In genomic region chr10:76125900-76126299, GRCh38 we compare ENCODE assay signal across 15 cellular contexts.
DNase-seq lines count a peak whose midpoint lies in the region; FAIRE-seq and TF ChIP-seq lines count a peak whose summit lies in the region.
"Had no signal": no experiment of that assay in that cellular context is flagged by ENCODE, and none has a peak within 500 bp of the region (broad histone marks: within the 10 kb centered on the region; RNA-seq: fewer than 3 reads in every experiment).

No MANE protein-coding gene starts in this region.

- CTCF ChIA-PET in mammary epithelial cell (lab: Charles Lee; ENCODE audit: low non-redundant PET) (no interaction called here), MCF 10A (lab: Yijun Ruan, JAX) (no interaction called here)
- CTCF ChIA-PET in activated CD4-positive, alpha-beta T cell treated with anti-CD3 and anti-CD28 coated beads, Interleukin-2, amount 10 ng/mL, durations not matched to agents 7 days and 5 days (lab: Charles Lee): no interaction called here

- no TSS peak for BruUV-seq in mammary epithelial cell (replicated peaks; lab: Mats Ljungman, UMichigan)
- BruUV-seq in MCF 10A (replicated peaks; lab: Mats Ljungman, UMichigan): no TSS peak

- WGBS in mammary epithelial cell (ENCODE audit: low coverage, missing lambda C conversion rate): 30% methylated on average over 2 of the region's 2 CpGs

- DNase-seq in mammary epithelial cell: peak; percentile 20
- DNase-seq in MCF 10A (ENCODE audit: unreplicated experiment): no peak
- peak; percentile 59 for DNase-seq in bronchial epithelial cell (ENCODE audit: low read depth)
- DNase-seq in islet precursor cell: peak; percentile 77
- no peak for DNase-seq in cardiac septum (ENCODE audit: low spot score)
- DNase-seq in foreskin melanocyte: no peak
- no peak for DNase-seq in activated CD4-positive, CD25-positive, alpha-beta regulatory T cell treated with anti-CD3 and anti-CD28 coated beads, Interleukin-2, amount 50 U/mL, for 72 hours
- no peak for DNase-seq in activated CD4-positive, alpha-beta T cell treated with anti-CD3 and anti-CD28 coated beads, Interleukin-2, amount 10 ng/mL, durations not matched to agents 7 days and 5 days
- DNase-seq: AML-193; Caco-2; CD8-positive, alpha-beta memory T cell; DND-41; H7 had no signal

- no peaks in the 10 kb centered on the region for H3K9me3 ChIP-seq in mammary epithelial cell (replicated peaks; ENCODE audit: insufficient read depth, low read length)
- H3K9me3 ChIP-seq: BLaER1, Caco-2 had no signal

- H2AFZ ChIP-seq in mammary epithelial cell (ENCODE audit: low read depth, low read length): no peak overlapping the region

- no peak for FAIRE-seq in bronchial epithelial cell (lab: Jason Lieb, UNC)

- H3K36me3 ChIP-seq in mammary epithelial cell (ENCODE audit: insufficient read depth, low read length): no peaks in the 10 kb centered on the region
- H3K36me3 ChIP-seq in bronchial epithelial cell (ENCODE audit: control insufficient read depth, insufficient read depth, low read length): no peaks in the 10 kb centered on the region
- H3K36me3 ChIP-seq: BLaER1 had no signal

- in situ Hi-C loops in mammary epithelial cell (cut with MboI; ENCODE audit: low sequenced_read_pairs in 2 of 2): no loop called here

- intact Hi-C loops in mammary epithelial cell (cut with micrococcal nuclease) (no loop called here), MCF 10A (cut with micrococcal nuclease) (no loop called here), cardiac septum (cut with DNase I) (no loop called here)

- H3K27ac Mint-ChIP-seq in MCF 10A (ENCODE audit: low read depth, unreplicated experiment): no peak overlapping the region
- no peak overlapping the region for H3K27ac Mint-ChIP-seq in activated CD4-positive, alpha-beta T cell treated with anti-CD3 and anti-CD28 coated beads, Interleukin-2, amount 10 ng/mL, durations not matched to agents 7 days and 5 days
- H3K27ac Mint-ChIP-seq: CD8-positive, alpha-beta memory T cell had no signal

- no peaks in the 10 kb centered on the region for H4K20me1 ChIP-seq in mammary epithelial cell (ENCODE audit: insufficient read depth, low read length)
- H4K20me1 ChIP-seq: BLaER1 had no signal

- H3K4me2 ChIP-seq in mammary epithelial cell (ENCODE audit: insufficient read depth, low read depth, low read length): no peak overlapping the region
- H3K4me2 ChIP-seq: BLaER1 had no signal

- no peaks in the 10 kb centered on the region for H3K27me3 ChIP-seq in mammary epithelial cell (ENCODE audit: insufficient read depth, low read length)
- no peaks in the 10 kb centered on the region for H3K27me3 ChIP-seq in bronchial epithelial cell (ENCODE audit: control insufficient read depth, insufficient read depth, low read length)

- no peak overlapping the region for H3K27ac ChIP-seq in mammary epithelial cell (ENCODE audit: insufficient read depth, low read depth, low read length)
- H3K27ac ChIP-seq: 22Rv1, BLaER1 had no signal

- no peak overlapping the region for H3K4me3 ChIP-seq in mammary epithelial cell (replicated peaks in 1 of 3; ENCODE audit: insufficient read depth in 1 of 3, low read depth in 2 of 3, low read length in 3 of 3)
- H3K4me3 ChIP-seq in bronchial epithelial cell (ENCODE audit: low read depth, low read length): no peak overlapping the region
- H3K4me3 ChIP-seq: BLaER1 had no signal

- dilution Hi-C loops in mammary epithelial cell (cut with HindIII; ENCODE audit: low sequenced_read_pairs): no loop called here

- no peak overlapping the region for H3K9ac ChIP-seq in mammary epithelial cell (ENCODE audit: insufficient read depth, low read length)
- H3K9ac ChIP-seq: BLaER1 had no signal

- H3K4me1 ChIP-seq in mammary epithelial cell (ENCODE audit: insufficient read depth, low read length): peaks cover 19% of the 10 kb centered on the region

- POLR2A ChIA-PET in MCF 10A (lab: Yijun Ruan, JAX): no interaction called here
- POLR2A ChIA-PET in activated CD4-positive, alpha-beta T cell treated with anti-CD3 and anti-CD28 coated beads, Interleukin-2, amount 10 ng/mL, durations not matched to agents 7 days and 5 days (lab: Charles Lee): no interaction called here

- no peak for TF ChIP-seq CTCF in mammary epithelial cell (conservative IDR thresholded peaks at IDR 0.05 in 1 of 2, IDR thresholded peaks at IDR 0.05 in 1 of 2; ENCODE audit: extremely low read depth in 1 of 2, insufficient read depth in 1 of 2, low read depth in 1 of 2, low read length in 2 of 2)
- no peak for TF ChIP-seq CTCF in MCF 10A (IDR thresholded peaks at IDR 0.05; ENCODE audit: unreplicated experiment)
- no peak for TF ChIP-seq CTCF in bronchial epithelial cell (IDR thresholded peaks at IDR 0.05; ENCODE audit: insufficient read depth, low read length, severe bottlenecking)

- H3K4me1 Mint-ChIP-seq in MCF 10A (ENCODE audit: insufficient read depth, unreplicated experiment): no peaks in the 10 kb centered on the region
- H3K4me1 Mint-ChIP-seq in activated CD4-positive, alpha-beta T cell treated with anti-CD3 and anti-CD28 coated beads, Interleukin-2, amount 10 ng/mL, durations not matched to agents 7 days and 5 days: no peaks in the 10 kb centered on the region
- H3K4me1 Mint-ChIP-seq: CD8-positive, alpha-beta memory T cell had no signal

- H3K79me2 ChIP-seq in mammary epithelial cell (ENCODE audit: insufficient read depth, low read length): no peaks in the 10 kb centered on the region

- no peaks in the 10 kb centered on the region for H3K36me3 Mint-ChIP-seq in MCF 10A (ENCODE audit: insufficient read depth, unreplicated experiment)
- H3K36me3 Mint-ChIP-seq in activated CD4-positive, alpha-beta T cell treated with anti-CD3 and anti-CD28 coated beads, Interleukin-2, amount 10 ng/mL, durations not matched to agents 7 days and 5 days (ENCODE audit: low read depth): no peaks in the 10 kb centered on the region
- H3K36me3 Mint-ChIP-seq: CD8-positive, alpha-beta memory T cell had no signal

- peaks cover 32% of the 10 kb centered on the region for H3K27me3 Mint-ChIP-seq in MCF 10A (ENCODE audit: insufficient read depth, unreplicated experiment)
- H3K27me3 Mint-ChIP-seq in activated CD4-positive, alpha-beta T cell treated with anti-CD3 and anti-CD28 coated beads, Interleukin-2, amount 10 ng/mL, durations not matched to agents 7 days and 5 days: no peaks in the 10 kb centered on the region

- no peaks in the 10 kb centered on the region for H3K9me3 Mint-ChIP-seq in MCF 10A (ENCODE audit: unreplicated experiment)
- H3K9me3 Mint-ChIP-seq in activated CD4-positive, alpha-beta T cell treated with anti-CD3 and anti-CD28 coated beads, Interleukin-2, amount 10 ng/mL, durations not matched to agents 7 days and 5 days: no peaks in the 10 kb centered on the region

- no peak overlapping the region for H3K4me3 Mint-ChIP-seq in MCF 10A (ENCODE audit: unreplicated experiment)
- no peak overlapping the region for H3K4me3 Mint-ChIP-seq in activated CD4-positive, alpha-beta T cell treated with anti-CD3 and anti-CD28 coated beads, Interleukin-2, amount 10 ng/mL, durations not matched to agents 7 days and 5 days
- H3K4me3 Mint-ChIP-seq: CD8-positive, alpha-beta memory T cell had no signal

Comparison
In these comparisons a context has a peak if more than half of its experiments do, and no peak if none do; other contexts are left out.
1. DNase-seq: peak in mammary epithelial cell (single experiment), bronchial epithelial cell (single experiment) and islet precursor cell (single experiment); none in MCF 10A (single experiment), cardiac septum (single experiment), foreskin melanocyte (single experiment), activated CD4-positive, CD25-positive, alpha-beta regulatory T cell treated with anti-CD3 and anti-CD28 coated beads, Interleukin-2, amount 50 U/mL, for 72 hours (single experiment) and activated CD4-positive, alpha-beta T cell treated with anti-CD3 and anti-CD28 coated beads, Interleukin-2, amount 10 ng/mL, durations not matched to agents 7 days and 5 days (single experiment).